In genomic region chr20:34943808-34944568, GRCh38 we compare ENCODE assay signal across 19 cellular contexts. TPM values are rescaled to one million over a fixed set of nuclear protein-coding genes. Genes with fewer than 3 reads are reported as not detected.
A peak's percentile ranks its signal among the peaks of the same experiment; 100 is the strongest.
DNase-seq lines count a peak whose midpoint lies in the region; ATAC-seq and TF ChIP-seq lines count a peak whose summit lies in the region.
"Had no signal": no experiment of that assay in that cellular context is flagged by ENCODE, and none has a peak within 500 bp of the region (broad histone marks: within the 10 kb centered on the region; RNA-seq: fewer than 3 reads in every experiment).

No MANE protein-coding gene starts in this region.

- H3K79me1 ChIP-seq in mesenchymal stem cell (replicated peaks; ENCODE audit: low read length, poor library complexity, severe bottlenecking), result peaks cover 10% of the 10 kb centered on the region

- H3K4me1 ChIP-seq in HEK293 (ENCODE audit: control insufficient read depth, insufficient read depth, low read length) (no peaks in the 10 kb centered on the region), mesenchymal stem cell (ENCODE audit: control insufficient read depth, insufficient read depth, low read depth, low read length) (peaks cover 13% of the 10 kb centered on the region), aorta (ENCODE audit: control insufficient read depth in 1 of 2, insufficient read depth in 2 of 2, low read length in 2 of 2) (no peaks in the 10 kb centered on the region)
- H3K4me1 ChIP-seq: BE2C, tibial artery had no signal

- H3K9ac ChIP-seq in mesenchymal stem cell (ENCODE audit: low read length), result no peak overlapping the region

- no TSS peak for BruUV-seq in MCF 10A (replicated peaks; lab: Mats Ljungman, UMichigan)

- no peak overlapping the region for H2BK12ac ChIP-seq in mesenchymal stem cell (ENCODE audit: low read length in 2 of 2)

- peak overlapping the region; percentile 62 for H3K27ac Mint-ChIP-seq in MCF 10A (ENCODE audit: low read depth, unreplicated experiment)
- H3K27ac Mint-ChIP-seq: activated naive CD8-positive, alpha-beta T cell; mesothelial cell of epicardium; nephron progenitor cell; stimulated activated memory B cell treated with anti-CD40 and anti-IgM and Interleukin-4, amounts not matched to agents 10 μg/mL and 1 μg/mL and 100 μg/mL, for 72 hours had no signal

- no peak overlapping the region for H3K23ac ChIP-seq in mesenchymal stem cell (ENCODE audit: low read length in 2 of 2)

- H2BK120ac ChIP-seq in mesenchymal stem cell (ENCODE audit: low read depth, low read length), result no peak overlapping the region

- H2AFZ ChIP-seq in mesenchymal stem cell (ENCODE audit: low read depth, low read length), result no peak overlapping the region

- H3K36me3 Mint-ChIP-seq in MCF 10A (ENCODE audit: insufficient read depth, unreplicated experiment), result peaks cover 47% of the 10 kb centered on the region

- no peaks in the 10 kb centered on the region for H3K27me3 Mint-ChIP-seq in MCF 10A (ENCODE audit: insufficient read depth, unreplicated experiment)
- H3K27me3 Mint-ChIP-seq: activated naive CD8-positive, alpha-beta T cell; stimulated activated memory B cell treated with anti-CD40 and anti-IgM and Interleukin-4, amounts not matched to agents 10 μg/mL and 1 μg/mL and 100 μg/mL, for 72 hours had no signal

- peaks cover 24% of the 10 kb centered on the region for H3K4me1 Mint-ChIP-seq in MCF 10A (ENCODE audit: insufficient read depth, unreplicated experiment)
- H3K4me1 Mint-ChIP-seq: mesothelial cell of epicardium; nephron progenitor cell; stimulated activated memory B cell treated with anti-CD40 and anti-IgM and Interleukin-4, amounts not matched to agents 10 μg/mL and 1 μg/mL and 100 μg/mL, for 72 hours had no signal

- H3K4me2 ChIP-seq in mesenchymal stem cell (ENCODE audit: low read length, poor library complexity, severe bottlenecking), result no peak overlapping the region

- no peak overlapping the region for H3K4me3 Mint-ChIP-seq in MCF 10A (ENCODE audit: unreplicated experiment)
- H3K4me3 Mint-ChIP-seq: activated naive CD8-positive, alpha-beta T cell; activated T-cell treated with anti-CD3 and anti-CD28 coated beads, Interleukin-2, amount 50 U/mL, for 4 hours; mesothelial cell of epicardium; nephron progenitor cell; stimulated activated memory B cell treated with anti-CD40 and anti-IgM and Interleukin-4, amounts not matched to agents 10 μg/mL and 1 μg/mL and 100 μg/mL, for 72 hours had no signal

- peak; percentile 54 for DNase-seq in NCI-H2171 (lab: John Stamatoyannopoulos, UW)
- DNase-seq in MCF 10A (ENCODE audit: unreplicated experiment), result peak; percentile 99
- DNase-seq in mesenchymal stem cell, result no peak
- no peak for DNase-seq in amygdala (lab: John Stamatoyannopoulos, UW)
- no peak for DNase-seq in NCI-H1417 treated with DMSO at 0.1 percent for 48 hours (lab: John Stamatoyannopoulos, UW)
- DNase-seq in aorta, result no peak
- DNase-seq: activated T-cell treated with anti-CD3 and anti-CD28 coated beads, Interleukin-2, amount 50 U/mL, for 4 hours; BE2C; effector CD4-positive, alpha-beta T cell; left cardiac atrium; NCI-H187 treated with DMSO at 0.1 percent for 48 hours; NCI-H524 treated with DMSO at 0.1 percent for 48 hours; nephron progenitor cell; tibial artery had no signal

- no peak overlapping the region for H4K8ac ChIP-seq in mesenchymal stem cell (ENCODE audit: low read length)

- H4K91ac ChIP-seq in mesenchymal stem cell (ENCODE audit: low read length), result no peak overlapping the region

- H3K9me3 ChIP-seq in HEK293 (ENCODE audit: control insufficient read depth, insufficient read depth, low read depth, low read length), result no peaks in the 10 kb centered on the region
- H3K9me3 ChIP-seq in mesenchymal stem cell (ENCODE audit: control insufficient read depth, low read length), result no peaks in the 10 kb centered on the region
- no peaks in the 10 kb centered on the region for H3K9me3 ChIP-seq in aorta (ENCODE audit: control insufficient read depth, low read length)
- H3K9me3 ChIP-seq: BE2C, prostate gland, tibial artery had no signal

- H3K4ac ChIP-seq in mesenchymal stem cell (ENCODE audit: low read depth in 1 of 2, low read length in 2 of 2), result no peak overlapping the region

- peak overlapping the region; percentile 37; the same call in 1 of the 2 replicates for H3K27ac ChIP-seq in HEK293 (ENCODE audit: extremely low read depth, low read depth, low read length)
- no peak overlapping the region for H3K27ac ChIP-seq in mesenchymal stem cell (ENCODE audit: low read length, poor library complexity, severe bottlenecking)
- H3K27ac ChIP-seq in aorta (ENCODE audit: low read depth in 1 of 2, low read length in 2 of 2), result no peak overlapping the region
- H3K27ac ChIP-seq: prostate gland, tibial artery had no signal

- H2BK5ac ChIP-seq in mesenchymal stem cell (ENCODE audit: low read depth, low read length, poor library complexity, severe bottlenecking), result no peak overlapping the region

- CTCF ChIA-PET in HEK293 (lab: Yijun Ruan, JAX), result interaction anchor here (1.0 to 1.1 kb wide), 3 partner anchors 69 to 110 kb away, joined by 3 read pairs; no protein-coding TSS in a partner anchor
- CTCF ChIA-PET in MCF 10A (lab: Yijun Ruan, JAX), result interaction anchor here (0.6 to 7.4 kb wide), 9 partner anchors 9 to 268 kb away, joined by 3 to 50 read pairs (median 4); partner anchors contain the start of genes ACSS2 and GGT7

- TF ChIP-seq CTCF in HEK293 (tag by site-specific recombination; IDR thresholded peaks at IDR 0.05) (no peak), MCF 10A (IDR thresholded peaks at IDR 0.05; ENCODE audit: unreplicated experiment) (no peak)

- POLR2A ChIA-PET in HEK293 (lab: Yijun Ruan, JAX), result interaction anchor here (0.5 to 0.8 kb wide), 2 partner anchors 12 to 445 kb away, joined by 3 read pairs; partner anchors contain the start of genes GSS and MYH7B
- POLR2A ChIA-PET in MCF 10A (lab: Yijun Ruan, JAX), result interaction anchor here (0.7 to 3.4 kb wide), 12 partner anchors 9 to 362 kb away, joined by 3 to 20 read pairs (median 4); partner anchors contain the start of genes ACSS2, GSS and MYH7B

- no peak for ATAC-seq in aorta (ENCODE audit: low FRiP score)
- ATAC-seq: activated T-cell treated with anti-CD3 and anti-CD28 coated beads, Interleukin-2, amount 50 U/mL, for 4 hours; left cardiac atrium; stimulated activated memory B cell treated with anti-CD40 and anti-IgM and Interleukin-4, amounts not matched to agents 10 μg/mL and 1 μg/mL and 100 μg/mL, for 72 hours had no signal

- intact Hi-C loops in MCF 10A (cut with micrococcal nuclease) (no loop called here), aorta (cut with DNase I) (no loop called here)

- no peak overlapping the region for H3K18ac ChIP-seq in mesenchymal stem cell (ENCODE audit: low read depth in 1 of 2, low read length in 2 of 2)

- peak overlapping the region; percentile 23 for H2AK5ac ChIP-seq in mesenchymal stem cell (ENCODE audit: low read length, severe bottlenecking)

- no peak overlapping the region for H3K4me3 ChIP-seq in HEK293 (ENCODE audit: low read depth, low read length)
- H3K4me3 ChIP-seq in mesenchymal stem cell (ENCODE audit: insufficient read depth in 1 of 2, low read depth in 1 of 2, low read length in 2 of 2), result no peak overlapping the region
- H3K4me3 ChIP-seq in aorta (ENCODE audit: low read length in 2 of 2), result no peak overlapping the region
- H3K4me3 ChIP-seq: prostate gland, tibial artery had no signal

- no peak overlapping the region for H3K14ac ChIP-seq in mesenchymal stem cell (ENCODE audit: low read length in 2 of 2)

- H3K36me3 ChIP-seq in HEK293 (ENCODE audit: control insufficient read depth in 2 of 2, insufficient read depth in 1 of 2, low read length in 2 of 2), result peaks cover 5 to 77% of the 10 kb centered on the region in 2 experiments
- peaks cover 20 to 74% of the 10 kb centered on the region in 2 experiments for H3K36me3 ChIP-seq in mesenchymal stem cell (ENCODE audit: control insufficient read depth in 1 of 2, insufficient read depth in 2 of 2, low read depth in 1 of 2, low read length in 2 of 2)
- peaks cover 0 to 4% of the 10 kb centered on the region in 2 donors for H3K36me3 ChIP-seq in aorta (ENCODE audit: control insufficient read depth in 1 of 2, insufficient read depth in 2 of 2, low read length in 1 of 2)

- H3K27me3 ChIP-seq in mesenchymal stem cell (ENCODE audit: control insufficient read depth in 1 of 2, insufficient read depth in 1 of 2, low read length in 2 of 2) (no peaks in the 10 kb centered on the region), aorta (ENCODE audit: control insufficient read depth in 1 of 2, insufficient read depth in 2 of 2, low read length in 1 of 2) (no peaks in the 10 kb centered on the region)
- H3K27me3 ChIP-seq: BE2C, tibial artery had no signal

- H2BK15ac ChIP-seq in mesenchymal stem cell (ENCODE audit: low read depth, poor library complexity, severe bottlenecking), result no peak overlapping the region

- H3K9me3 Mint-ChIP-seq in MCF 10A (ENCODE audit: unreplicated experiment), result no peaks in the 10 kb centered on the region
- H3K9me3 Mint-ChIP-seq: activated T-cell treated with anti-CD3 and anti-CD28 coated beads, Interleukin-2, amount 50 U/mL, for 4 hours; mesothelial cell of epicardium; nephron progenitor cell; stimulated activated memory B cell treated with anti-CD40 and anti-IgM and Interleukin-4, amounts not matched to agents 10 μg/mL and 1 μg/mL and 100 μg/mL, for 72 hours had no signal

- WGBS in mesenchymal stem cell, result 81% methylated on average over 2 of the region's 2 CpGs
- 72 to 86% methylated on average over 2 of the region's 2 CpGs for WGBS in aorta, 2 donors

TF ChIP-seq in HEK293, 187 proteins besides CTCF, POLR2A, EP300 and RAD21 (continues in another document):
- TF ChIP-seq ZFP69B (tag by site-specific recombination; IDR thresholded peaks at IDR 0.05), result 0 out of 2 replicates have a peak, but pooled peaks have one; percentile 42
- no peak for TF ChIP-seq ZNF580 (tag by site-specific recombination; IDR thresholded peaks at IDR 0.05)
- no peak for TF ChIP-seq ZNF157 (tag by site-specific recombination; IDR thresholded peaks at IDR 0.05)
- TF ChIP-seq SP3 (tag by site-specific recombination; IDR thresholded peaks at IDR 0.05), result peak; percentile 15; the same call in 1 of the 2 replicates

RNA-seq across cellular contexts. Expression of gene GSS, which starts 11.6 kb away (rescaled TPM):
- total RNA-seq in MCF 10A (2022) (94.6 and 115 TPM in 2 replicates), aorta (10 to 100 TPM; 22.9 to 24.3 TPM)
- 40.8 TPM for polyA plus RNA-seq in mesenchymal stem cell (2013, experiment 1 of 2)
- 38.6 TPM for polyA plus RNA-seq in mesenchymal stem cell (2013, experiment 2 of 2)
- 10 to 100 TPM; 12.9 to 31.5 TPM for polyA plus RNA-seq in aorta

RNA-seq across cellular contexts. Expression of gene MYH7B, which starts 11.7 kb away (rescaled TPM):
- 0.07 and 0.27 TPM in 2 replicates for total RNA-seq in MCF 10A (2022)
- polyA plus RNA-seq in mesenchymal stem cell (2013, experiment 1 of 2), result 0.10 TPM
- 0.08 TPM for polyA plus RNA-seq in mesenchymal stem cell (2013, experiment 2 of 2)
- under 1 TPM; 0.57 to 0.88 TPM for total RNA-seq in aorta
- polyA plus RNA-seq in aorta, result 1 to 10 TPM in 1 of 2 donors, under 1 TPM in 1; 0.13 to 4.6 TPM

Comparison
In these comparisons a context has a peak if more than half of its experiments do, and no peak if none do; other contexts are left out.
1. DNase-seq: peak in NCI-H2171 (single experiment) and MCF 10A (single experiment); none in mesenchymal stem cell (single experiment), amygdala (0 of 56), NCI-H1417 treated with DMSO at 0.1 percent for 48 hours (single experiment) and aorta (0 of 2).